Comparison of ENCODE assay signal across 8 cellular contexts in genomic region chr5:133610489-133611356, GRCh38. TPM values are rescaled to one million over a fixed set of nuclear protein-coding genes. Genes with fewer than 3 reads are reported as not detected.
DNase-seq lines count a peak whose midpoint lies in the region; ATAC-seq and TF ChIP-seq lines count a peak whose summit lies in the region.

No MANE protein-coding gene starts in this region.

- peak; percentile 74 to 77 for ATAC-seq in activated T-cell treated with anti-CD3 and anti-CD28 coated beads, Interleukin-2, amount 50 U/mL, for 72 hours (replicated peaks in 1 of 2)

- H3K9me3 Mint-ChIP-seq in activated T-cell treated with anti-CD3 and anti-CD28 coated beads, Interleukin-2, amount 50 U/mL, for 72 hours, result no peaks in the 10 kb centered on the region
- H3K9me3 Mint-ChIP-seq in neural crest cell, result no peaks in the 10 kb centered on the region

- DNase-seq in NCI-H2081 (lab: John Stamatoyannopoulos, UW) (peak; percentile 18 to 55), NCI-H2081 treated with DMSO at 0.1 percent for 48 hours (lab: John Stamatoyannopoulos, UW) (no peak), NCI-H1694 (lab: John Stamatoyannopoulos, UW) (peak; percentile 22), foreskin melanocyte (peak; percentile 17), neural crest cell (ENCODE audit: low read depth, low spot score) (peak; percentile 73), NCI-H1436 treated with DMSO at 0.1 percent for 48 hours (lab: John Stamatoyannopoulos, UW) (no peak), posterior vena cava (ENCODE audit: low spot score) (no peak)
- DNase-seq in activated T-cell treated with anti-CD3 and anti-CD28 coated beads, Interleukin-2, amount 50 U/mL, for 72 hours, result peak; percentile 64

- intact Hi-C loops in posterior vena cava (cut with DNase I), result no loop called here

- H3K27ac Mint-ChIP-seq in activated T-cell treated with anti-CD3 and anti-CD28 coated beads, Interleukin-2, amount 50 U/mL, for 72 hours, result no peak overlapping the region
- no peak overlapping the region for H3K27ac Mint-ChIP-seq in neural crest cell (ENCODE audit: unreplicated experiment)

- H3K4me3 Mint-ChIP-seq in activated T-cell treated with anti-CD3 and anti-CD28 coated beads, Interleukin-2, amount 50 U/mL, for 72 hours, result peak overlapping the region; percentile 75 to 78
- H3K4me3 Mint-ChIP-seq in neural crest cell, result peak overlapping the region; percentile 80

- peaks cover 53% of the 10 kb centered on the region for H3K27me3 Mint-ChIP-seq in activated T-cell treated with anti-CD3 and anti-CD28 coated beads, Interleukin-2, amount 50 U/mL, for 72 hours (ENCODE audit: low read depth)
- peaks cover 80% of the 10 kb centered on the region for H3K27me3 Mint-ChIP-seq in neural crest cell (ENCODE audit: low read depth)

- TF ChIP-seq CTCF in neural crest cell (conservative IDR thresholded peaks at IDR 0.05), result peak; percentile 67

- peaks cover 0 to 3% of the 10 kb centered on the region in 2 donors for H3K36me3 Mint-ChIP-seq in activated T-cell treated with anti-CD3 and anti-CD28 coated beads, Interleukin-2, amount 50 U/mL, for 72 hours (ENCODE audit: insufficient read depth in 2 of 2)
- H3K36me3 Mint-ChIP-seq in neural crest cell (ENCODE audit: low read depth), result no peaks in the 10 kb centered on the region

- peaks cover 11% of the 10 kb centered on the region for H3K4me1 Mint-ChIP-seq in activated T-cell treated with anti-CD3 and anti-CD28 coated beads, Interleukin-2, amount 50 U/mL, for 72 hours (ENCODE audit: low read depth)
- H3K4me1 Mint-ChIP-seq in neural crest cell, result peaks cover 8% of the 10 kb centered on the region

RNA-seq across cellular contexts. Expression of gene FSTL4, which starts 1.6 kb away (rescaled TPM):
- not detected for total RNA-seq in activated T-cell treated with anti-CD3 and anti-CD28 coated beads, Interleukin-2, amount 50 U/mL, for 72 hours
- total RNA-seq in neural crest cell, result 1.6 and 2.0 TPM in 2 replicates
- total RNA-seq in posterior vena cava, result under 1 TPM in 1 of 2 donors, not detected in 1; 0.46 TPM

Comparison
In these comparisons a context has a peak if more than half of its experiments do, and no peak if none do; other contexts are left out.
1. DNase-seq: peak in NCI-H2081 (2 of 2), NCI-H1694 (single experiment), activated T-cell treated with anti-CD3 and anti-CD28 coated beads, Interleukin-2, amount 50 U/mL, for 72 hours (2 of 2), foreskin melanocyte (single experiment) and neural crest cell (single experiment); none in NCI-H2081 treated with DMSO at 0.1 percent for 48 hours (single experiment), NCI-H1436 treated with DMSO at 0.1 percent for 48 hours (single experiment) and posterior vena cava (single experiment).